26 cellular contexts compared by ENCODE assay signal in the genomic region with DNA sequence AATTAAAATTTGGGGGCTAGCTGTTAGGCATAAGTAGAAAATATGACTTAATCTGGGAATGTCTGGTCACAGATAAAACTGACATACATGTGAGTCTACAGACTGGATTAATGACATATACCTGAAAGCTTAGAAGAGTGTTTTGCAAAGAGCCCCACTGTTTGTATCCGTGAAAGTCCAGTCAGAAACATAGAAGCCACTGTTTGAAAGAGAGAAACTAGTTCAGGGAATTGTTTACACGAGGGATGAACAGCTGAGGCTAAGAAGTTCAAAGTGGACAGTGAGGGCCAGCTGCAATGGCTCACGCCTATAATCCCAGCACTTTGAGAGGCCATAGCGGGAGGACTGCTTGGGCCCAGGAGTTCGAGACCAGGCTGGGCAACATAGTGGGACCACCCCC. TPM values are rescaled to one million over a fixed set of nuclear protein-coding genes. Genes with fewer than 3 reads are reported as not detected.
DNase-seq lines count a peak whose midpoint lies in the region; ATAC-seq and TF ChIP-seq lines count a peak whose summit lies in the region.
"Had no signal": no experiment of that assay in that cellular context is flagged by ENCODE, and none has a peak within 500 bp of the region (broad histone marks: within the 10 kb centered on the region; RNA-seq: fewer than 3 reads in every experiment).

No MANE protein-coding gene starts in this region.

- H3K4me3 Mint-ChIP-seq in CD14-positive monocyte: no peak overlapping the region
- H3K4me3 Mint-ChIP-seq: IgD-negative memory B cell had no signal

- no peak overlapping the region for H4K91ac ChIP-seq in IMR-90 (ENCODE audit: insufficient read depth, low read depth, low read length)

- no peaks in the 10 kb centered on the region for H3K79me1 ChIP-seq in IMR-90 (ENCODE audit: low read depth in 1 of 2, low read length in 2 of 2)

- peaks cover 0 to 3% (median 1%) of the 10 kb centered on the region in 3 donors for H3K27me3 Mint-ChIP-seq in CD14-positive monocyte (ENCODE audit: low read depth in 3 of 3)
- H3K27me3 Mint-ChIP-seq: IgD-negative memory B cell had no signal

- no peak overlapping the region for H2BK5ac ChIP-seq in IMR-90 (ENCODE audit: low read depth, low read length, poor library complexity, severe bottlenecking)

- DNase-seq in AG08396 (ENCODE audit: low spot score) (peak; percentile 18), IMR-90 (peak; percentile 46), left kidney (ENCODE audit: low read depth, low spot score) (peak; percentile 29), pons (ENCODE audit: low spot score) (peak; percentile 14), activated gamma-delta T cell (lab: John Stamatoyannopoulos, UW) (no peak), cortex of kidney (lab: John Stamatoyannopoulos, UW) (no peak), CD14-positive monocyte (ENCODE audit: low spot score) (no peak), hepatic stellate cell (ENCODE audit: low spot score) (no peak)
- DNase-seq: BE2C, Calu3, GM23248, H7, NCI-H1048, NCI-H1417, NCI-H1694 treated with DMSO at 0.1 percent for 48 hours, NCI-H2081, NCI-H2171, NCI-H226, NCI-H524, NCI-H774, PC-9 had no signal

- H4K20me1 ChIP-seq in IMR-90 (ENCODE audit: insufficient read depth, low read length): no peaks in the 10 kb centered on the region

- no peak overlapping the region for H2BK20ac ChIP-seq in IMR-90 (ENCODE audit: low read depth, low read length)

- no peak overlapping the region for H3K4ac ChIP-seq in IMR-90 (ENCODE audit: low read depth, low read length)

- no peak overlapping the region for H3K4me3 ChIP-seq in IMR-90 (ENCODE audit: insufficient read depth, low read depth, low read length)
- H3K4me3 ChIP-seq: A549, GM23248, PC-9, SJSA1 had no signal

- no peak overlapping the region for H3K9ac ChIP-seq in IMR-90 (ENCODE audit: low read depth, low read length)
- H3K9ac ChIP-seq: GM23248, KMS-11 had no signal

- no TSS peak for BruUV-seq in IMR-90 (replicated peaks; lab: Mats Ljungman, UMichigan)

- H3K4me1 Mint-ChIP-seq in CD14-positive monocyte: peaks cover 24% of the 10 kb centered on the region

- no peaks in the 10 kb centered on the region for H3K9me1 ChIP-seq in IMR-90 (ENCODE audit: insufficient read depth, low read length)

- in situ Hi-C loops in IMR-90 (cut with MboI; ENCODE audit: low sequenced_read_pairs): loop anchor here (25.0 kb wide), 1 partner anchor 377 kb away; no protein-coding TSS in a partner anchor

- WGBS in IMR-90 (ENCODE audit: extremely low coverage in 2 of 2, insufficient read length in 1 of 2), 2 experiments: 20% methylated on average over 2 of the region's 5 CpGs; no CpG with 5 or more reads in 1 of the 2 experiments

- H3K27ac ChIP-seq in IMR-90 (ENCODE audit: insufficient read depth, low read length): no peak overlapping the region
- H3K27ac ChIP-seq: A549, GM23248, KMS-11, PC-9, SJSA1 had no signal

- H3K36me3 ChIP-seq in IMR-90 (ENCODE audit: control insufficient read depth, insufficient read depth, low read length): no peaks in the 10 kb centered on the region
- H3K36me3 ChIP-seq: BE2C, SJSA1 had no signal

- no peak overlapping the region for H2AFZ ChIP-seq in IMR-90 (replicated peaks; ENCODE audit: low read length, poor library complexity)
- H2AFZ ChIP-seq: GM23248, PC-9 had no signal

- no peak overlapping the region for H3K23ac ChIP-seq in IMR-90 (ENCODE audit: low read depth, low read length)

- H4K5ac ChIP-seq in IMR-90 (ENCODE audit: low read depth, low read length): no peak overlapping the region

- CTCF ChIA-PET in IMR-90 (lab: Yijun Ruan, JAX): no interaction called here

- H3K9me3 ChIP-seq in IMR-90 (ENCODE audit: control insufficient read depth, insufficient read depth, low read length): no peaks in the 10 kb centered on the region
- H3K9me3 ChIP-seq: A549, BE2C, SJSA1 had no signal

- no peak overlapping the region for H3K4me2 ChIP-seq in IMR-90 (ENCODE audit: low read depth, low read length)
- H3K4me2 ChIP-seq: A549, KMS-11, PC-9 had no signal

- dilution Hi-C loops in IMR-90 (cut with HindIII; ENCODE audit: low sequenced_read_pairs, unreplicated experiment): no loop called here

- H3K56ac ChIP-seq in IMR-90 (ENCODE audit: extremely low read depth, insufficient read depth, low read length): no peak overlapping the region

- TF ChIP-seq CTCF in IMR-90 (conservative IDR thresholded peaks at IDR 0.05; ENCODE audit: low read depth, low read length) (no peak), CD14-positive monocyte (IDR thresholded peaks at IDR 0.05) (no peak)

- no peaks in the 10 kb centered on the region; the same call in 1 of the 2 replicates for H3K27me3 ChIP-seq in IMR-90 (ENCODE audit: control insufficient read depth, insufficient read depth, low read length)
- H3K27me3 ChIP-seq: BE2C, SJSA1 had no signal

- no peak overlapping the region for H4K8ac ChIP-seq in IMR-90 (ENCODE audit: low read depth in 2 of 2, low read length in 2 of 2)

- H3K4me1 ChIP-seq in IMR-90 (ENCODE audit: control insufficient read depth, insufficient read depth, low read length): no peaks in the 10 kb centered on the region
- H3K4me1 ChIP-seq: A549, BE2C, SJSA1 had no signal

- H2AK5ac ChIP-seq in IMR-90 (ENCODE audit: low read depth, low read length): no peak overlapping the region

- H2BK15ac ChIP-seq in IMR-90 (ENCODE audit: low read depth, low read length): no peak overlapping the region

- no peak overlapping the region for H3K18ac ChIP-seq in IMR-90 (ENCODE audit: low read depth, low read length)

- no peak overlapping the region for H3K27ac Mint-ChIP-seq in CD14-positive monocyte

- H2AK9ac ChIP-seq in IMR-90 (replicated peaks; ENCODE audit: low read depth, low read length, poor library complexity): no peak overlapping the region

- H2BK120ac ChIP-seq in IMR-90 (ENCODE audit: low read depth, low read length): no peak overlapping the region

- TF ChIP-seq RAD21 in IMR-90 (IDR thresholded peaks at IDR 0.05; ENCODE audit: low read length): no peak

- H3K36me3 Mint-ChIP-seq in CD14-positive monocyte: no peaks in the 10 kb centered on the region
- H3K36me3 Mint-ChIP-seq: IgD-negative memory B cell had no signal

- no peak overlapping the region for H3K14ac ChIP-seq in IMR-90 (replicated peaks; ENCODE audit: low read depth, low read length)

- POLR2A ChIA-PET in IMR-90 (lab: Charles Lee; ENCODE audit: unreplicated experiment): no interaction called here

- TF ChIP-seq POLR2A in IMR-90 (IDR thresholded peaks at IDR 0.05; ENCODE audit: low read depth, low read length): no peak

- intact Hi-C loops in IMR-90 (cut with micrococcal nuclease) (loop anchor here (10.0 kb wide), 1 partner anchor 1599 kb away; no protein-coding TSS in a partner anchor), CD14-positive monocyte (cut with micrococcal nuclease) (loop anchor here in 1 of 2 donors (10.0 kb wide), 1 partner anchor 139 kb away; no protein-coding TSS in a partner anchor)

- no peaks in the 10 kb centered on the region for H3K9me3 Mint-ChIP-seq in CD14-positive monocyte
- H3K9me3 Mint-ChIP-seq: IgD-negative memory B cell had no signal

- ATAC-seq in IMR-90 (ENCODE audit: low read depth): peak; percentile 84
- ATAC-seq: A549, Right ventricle myocardium inferior had no signal

TF ChIP-seq in IMR-90, 13 proteins besides CTCF, POLR2A, EP300 and RAD21:
- TF ChIP-seq NFE2L2 (IDR thresholded peaks at IDR 0.05; ENCODE audit: low read depth, low read length): no peak

RNA-seq across cellular contexts. Expression of a gene that starts 36.2 kb away (rescaled TPM):
- total RNA-seq in IMR-90 (2012; rRNA removed): 11.1 and 23.1 TPM in 2 replicates
- 7.9 and 8.6 TPM in 2 replicates for polyA plus RNA-seq in IMR-90 (2012; rRNA removed)
- 2.7 and 6.1 TPM in 2 replicates for polyA plus RNA-seq in IMR-90 (2012; cell fraction: cytosol; rRNA removed)
- polyA plus RNA-seq in IMR-90 (2012; cell fraction: nucleus; rRNA removed; ENCODE audit: low replicate concordance): 2.8 and 2.9 TPM in 2 replicates
- polyA plus RNA-seq in CD14-positive monocyte: 10 to 100 TPM in 1 of 2 donors, 1 to 10 TPM in 1; 7.6 to 13.3 TPM

Comparison
In these comparisons a context has a peak if more than half of its experiments do, and no peak if none do; other contexts are left out.
1. DNase-seq: peak in AG08396 (single experiment), IMR-90 (single experiment), left kidney (single experiment) and pons (single experiment); none in activated gamma-delta T cell (single experiment), cortex of kidney (single experiment), CD14-positive monocyte (single experiment) and hepatic stellate cell (single experiment).